7 cellular contexts compared by ENCODE assay signal in the genomic region with DNA sequence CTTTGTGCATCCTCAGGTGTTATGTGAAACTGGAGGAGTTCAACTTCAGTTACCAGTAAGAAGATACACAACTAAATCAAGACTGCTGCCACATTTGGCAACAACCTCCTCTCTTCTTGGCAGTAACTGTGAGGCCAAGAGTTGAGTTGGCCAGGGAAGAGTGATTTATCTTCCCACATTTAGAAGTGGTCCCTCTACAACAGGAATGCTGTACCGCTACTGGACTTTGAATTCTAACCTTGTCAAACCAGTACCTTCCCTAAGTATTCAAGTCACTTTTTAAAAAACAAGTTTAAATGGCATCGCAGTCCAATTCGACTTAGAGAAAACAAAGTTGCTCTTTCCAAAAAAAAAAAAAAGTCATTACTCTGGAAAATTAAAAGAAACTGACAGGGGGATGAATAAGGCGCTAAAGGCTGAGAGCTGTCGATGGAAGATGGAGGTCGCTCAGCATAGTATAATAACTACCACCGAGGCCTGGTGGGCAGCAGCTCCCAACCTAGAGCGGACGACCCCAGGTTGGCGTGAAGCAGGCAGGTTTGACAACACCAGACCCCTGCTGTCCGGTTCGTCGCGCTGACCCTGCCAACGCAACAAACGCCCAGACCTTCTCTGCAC. TPM values are rescaled to one million over a fixed set of nuclear protein-coding genes. Genes with fewer than 3 reads are reported as not detected.
A peak's percentile ranks its signal among the peaks of the same experiment; 100 is the strongest.
DNase-seq lines count a peak whose midpoint lies in the region; ATAC-seq and TF ChIP-seq lines count a peak whose summit lies in the region.

No MANE protein-coding gene starts in this region.

- peak overlapping the region; percentile 50 for H3K27ac Mint-ChIP-seq in activated naive CD8-positive, alpha-beta T cell treated with anti-CD3 and anti-CD28 coated beads, Interleukin-2, amount 10 ng/mL, durations not matched to agents 7 days and 5 days

- no peaks in the 10 kb centered on the region for H3K27me3 ChIP-seq in left ventricle myocardium inferior (ENCODE audit: low read depth)

- no peak for DNase-seq in GM12865 (ENCODE audit: low read depth)
- DNase-seq in HT-29 (ENCODE audit: low spot score): peak; percentile 54
- no peak for DNase-seq in activated naive CD8-positive, alpha-beta T cell treated with anti-CD3 and anti-CD28 coated beads, Interleukin-2, amount 10 ng/mL, durations not matched to agents 7 days and 5 days
- no peak for DNase-seq in left ventricle myocardium inferior
- DNase-seq in putamen (ENCODE audit: low spot score): peak; percentile 21
- no peak for DNase-seq in stimulated activated naive CD4-positive, alpha-beta T cell (lab: John Stamatoyannopoulos, UW)
- DNase-seq in activated effector memory CD4-positive, alpha-beta T cell treated with Interleukin-2 at 50 U/mL for 16 hours: no peak

- no peaks in the 10 kb centered on the region for H3K27me3 Mint-ChIP-seq in activated naive CD8-positive, alpha-beta T cell treated with anti-CD3 and anti-CD28 coated beads, Interleukin-2, amount 10 ng/mL, durations not matched to agents 7 days and 5 days

- peaks cover 2% of the 10 kb centered on the region for H3K9me3 Mint-ChIP-seq in activated naive CD8-positive, alpha-beta T cell treated with anti-CD3 and anti-CD28 coated beads, Interleukin-2, amount 10 ng/mL, durations not matched to agents 7 days and 5 days

- TF ChIP-seq CTCF in GM12865 (IDR thresholded peaks at IDR 0.05; ENCODE audit: insufficient read depth, low read depth, low read length, missing control alignments) (no peak), left ventricle myocardium inferior (IDR thresholded peaks at IDR 0.05; ENCODE audit: borderline replicate concordance) (no peak)

- no peak for ATAC-seq in activated naive CD8-positive, alpha-beta T cell treated with anti-CD3 and anti-CD28 coated beads, Interleukin-2, amount 10 ng/mL, durations not matched to agents 7 days and 5 days (ENCODE audit: low read depth)

- intact Hi-C loops in left ventricle myocardium inferior (cut with micrococcal nuclease): loop anchor here (5.0 kb wide), 1 partner anchor 54 kb away; no protein-coding TSS in a partner anchor

- H3K27ac ChIP-seq in left ventricle myocardium inferior (replicated peaks): peak overlapping the region; percentile 99

- POLR2A ChIA-PET in activated naive CD8-positive, alpha-beta T cell treated with anti-CD3 and anti-CD28 coated beads, Interleukin-2, amount 10 ng/mL, durations not matched to agents 7 days and 5 days (lab: Charles Lee): no interaction called here

- H3K4me1 ChIP-seq in left ventricle myocardium inferior: peaks cover 84% of the 10 kb centered on the region

- H3K36me3 Mint-ChIP-seq in activated naive CD8-positive, alpha-beta T cell treated with anti-CD3 and anti-CD28 coated beads, Interleukin-2, amount 10 ng/mL, durations not matched to agents 7 days and 5 days: peaks cover 2% of the 10 kb centered on the region

- no peaks in the 10 kb centered on the region for H3K36me3 ChIP-seq in left ventricle myocardium inferior

- H3K4me3 Mint-ChIP-seq in activated naive CD8-positive, alpha-beta T cell treated with anti-CD3 and anti-CD28 coated beads, Interleukin-2, amount 10 ng/mL, durations not matched to agents 7 days and 5 days: peak overlapping the region; percentile 89

- no peaks in the 10 kb centered on the region for H3K9me3 ChIP-seq in left ventricle myocardium inferior (replicated peaks)

- peaks cover 28% of the 10 kb centered on the region for H3K4me1 Mint-ChIP-seq in activated naive CD8-positive, alpha-beta T cell treated with anti-CD3 and anti-CD28 coated beads, Interleukin-2, amount 10 ng/mL, durations not matched to agents 7 days and 5 days

- peak overlapping the region; percentile 86 for H3K4me3 ChIP-seq in GM12865 (ENCODE audit: low read depth, low read length)
- peak overlapping the region; percentile 95 for H3K4me3 ChIP-seq in left ventricle myocardium inferior

RNA-seq across cellular contexts. Expression of gene MAP4K3, which starts 1.0 kb away (rescaled TPM):
- total RNA-seq in HT-29 (2014; rRNA removed; shearing (Covaris generic)): 44.8 and 50.5 TPM in 2 replicates
- 10 to 100 TPM; 12.1 to 13.7 TPM for total RNA-seq in activated naive CD8-positive, alpha-beta T cell treated with anti-CD3 and anti-CD28 coated beads, Interleukin-2, amount 10 ng/mL, durations not matched to agents 7 days and 5 days
- total RNA-seq in left ventricle myocardium inferior: 37.1 TPM

Comparison
In these comparisons a context has a peak if more than half of its experiments do, and no peak if none do; other contexts are left out.
1. DNase-seq: peak in HT-29 (single experiment) and putamen (single experiment); none in GM12865 (single experiment), activated naive CD8-positive, alpha-beta T cell treated with anti-CD3 and anti-CD28 coated beads, Interleukin-2, amount 10 ng/mL, durations not matched to agents 7 days and 5 days (single experiment), left ventricle myocardium inferior (single experiment), stimulated activated naive CD4-positive, alpha-beta T cell (0 of 6) and activated effector memory CD4-positive, alpha-beta T cell treated with Interleukin-2 at 50 U/mL for 16 hours (single experiment).